9 cellular contexts compared by ENCODE assay signal in the genomic region with DNA sequence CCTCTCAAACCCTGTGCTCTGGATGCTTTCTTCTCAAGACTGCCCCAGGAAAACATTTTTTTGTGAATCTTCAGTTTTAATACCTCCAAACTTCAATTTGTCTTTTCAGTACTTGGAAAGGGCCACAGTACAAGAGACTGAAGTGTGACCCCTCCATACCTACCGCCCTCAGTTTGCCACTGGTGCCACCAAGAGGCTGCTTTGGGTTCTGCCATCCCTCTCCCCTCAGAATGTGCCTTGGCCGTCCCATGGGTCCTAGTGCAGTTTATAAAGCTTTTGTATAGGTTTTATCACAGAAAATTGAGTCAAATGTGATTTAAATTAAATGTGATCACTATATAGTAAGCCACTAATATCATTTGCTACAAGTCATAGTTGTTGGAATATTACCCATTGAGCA.
DNase-seq lines count a peak whose midpoint lies in the region; ATAC-seq, FAIRE-seq and TF ChIP-seq lines count a peak whose summit lies in the region.
"Had no signal": no experiment of that assay in that cellular context is flagged by ENCODE, and none has a peak within 500 bp of the region (broad histone marks: within the 10 kb centered on the region; RNA-seq: fewer than 3 reads in every experiment).

No MANE protein-coding gene starts in this region.

- no peaks in the 10 kb centered on the region for H3K9me3 Mint-ChIP-seq in activated CD8-positive, alpha-beta T cell treated with anti-CD3 and anti-CD28 coated beads, Interleukin-2, amount 10 ng/mL, durations not matched to agents 7 days and 5 days (ENCODE audit: insufficient read depth)
- H3K9me3 Mint-ChIP-seq in nephron: no peaks in the 10 kb centered on the region
- H3K9me3 Mint-ChIP-seq: dendritic cell treated with granulocyte-macrophage colony-stimulating factor and Interleukin-4, amounts not matched to agents 40 ng/mL and 50 ng/mL, for 4 days had no signal

- peak; percentile 85 for ATAC-seq in activated CD8-positive, alpha-beta T cell treated with anti-CD3 and anti-CD28 coated beads, Interleukin-2, amount 10 ng/mL, durations not matched to agents 7 days and 5 days
- ATAC-seq in GM21825 (IDR thresholded peaks at IDR 0.05; ENCODE audit: unreplicated experiment): no peak

- no peaks in the 10 kb centered on the region for H3K4me1 Mint-ChIP-seq in activated CD8-positive, alpha-beta T cell treated with anti-CD3 and anti-CD28 coated beads, Interleukin-2, amount 10 ng/mL, durations not matched to agents 7 days and 5 days (ENCODE audit: low read depth)
- peaks cover 28% of the 10 kb centered on the region for H3K4me1 Mint-ChIP-seq in nephron

- CTCF ChIA-PET in activated CD8-positive, alpha-beta T cell treated with anti-CD3 and anti-CD28 coated beads, Interleukin-2, amount 10 ng/mL, durations not matched to agents 7 days and 5 days (lab: Charles Lee): interaction anchor here (0.6 to 5.7 kb wide), 12 partner anchors 8 to 387 kb away, joined by 3 to 63 read pairs (median 4); a partner anchor contains a TSS

- POLR2A ChIA-PET in activated CD8-positive, alpha-beta T cell treated with anti-CD3 and anti-CD28 coated beads, Interleukin-2, amount 10 ng/mL, durations not matched to agents 7 days and 5 days (lab: Charles Lee): no interaction called here

- no peak overlapping the region for H3K4me3 ChIP-seq in MG63

- no peaks in the 10 kb centered on the region for H3K27me3 ChIP-seq in MG63

- peak; percentile 45 to 53 (median 50) for TF ChIP-seq CTCF in nephron (IDR thresholded peaks at IDR 0.05; ENCODE audit: unreplicated experiment in 3 of 3)

- no peak for FAIRE-seq in urothelium cell line (lab: Jason Lieb, UNC)

- no peak overlapping the region for H3K4me3 Mint-ChIP-seq in activated CD8-positive, alpha-beta T cell treated with anti-CD3 and anti-CD28 coated beads, Interleukin-2, amount 10 ng/mL, durations not matched to agents 7 days and 5 days
- H3K4me3 Mint-ChIP-seq in nephron: no peak overlapping the region
- H3K4me3 Mint-ChIP-seq: dendritic cell treated with granulocyte-macrophage colony-stimulating factor and Interleukin-4, amounts not matched to agents 40 ng/mL and 50 ng/mL, for 4 days had no signal

- H3K36me3 ChIP-seq in MG63: peaks cover 3% of the 10 kb centered on the region

- H3K36me3 Mint-ChIP-seq in activated CD8-positive, alpha-beta T cell treated with anti-CD3 and anti-CD28 coated beads, Interleukin-2, amount 10 ng/mL, durations not matched to agents 7 days and 5 days (ENCODE audit: low read depth): peaks cover 2% of the 10 kb centered on the region
- peaks cover 38% of the 10 kb centered on the region for H3K36me3 Mint-ChIP-seq in nephron (ENCODE audit: low read depth)

- DNase-seq in NCI-H1417 (lab: John Stamatoyannopoulos, UW) (peak in 2 of 3 experiments; percentile 2 to 42), NCI-H1417 treated with DMSO at 0.1 percent for 48 hours (lab: John Stamatoyannopoulos, UW) (no peak), MG63 (peak; percentile 24), fibroblast of gingiva (ENCODE audit: low read depth) (peak; percentile 43), urothelium cell line (ENCODE audit: low spot score) (peak; percentile 61)
- peak; percentile 52 for DNase-seq in activated CD8-positive, alpha-beta T cell treated with anti-CD3 and anti-CD28 coated beads, Interleukin-2, amount 10 ng/mL, durations not matched to agents 7 days and 5 days

- no peaks in the 10 kb centered on the region for H3K27me3 Mint-ChIP-seq in activated CD8-positive, alpha-beta T cell treated with anti-CD3 and anti-CD28 coated beads, Interleukin-2, amount 10 ng/mL, durations not matched to agents 7 days and 5 days (ENCODE audit: low read depth)
- H3K27me3 Mint-ChIP-seq in nephron (ENCODE audit: low read depth): no peaks in the 10 kb centered on the region
- H3K27me3 Mint-ChIP-seq: dendritic cell treated with granulocyte-macrophage colony-stimulating factor and Interleukin-4, amounts not matched to agents 40 ng/mL and 50 ng/mL, for 4 days had no signal

- no peak overlapping the region for H3K27ac Mint-ChIP-seq in activated CD8-positive, alpha-beta T cell treated with anti-CD3 and anti-CD28 coated beads, Interleukin-2, amount 10 ng/mL, durations not matched to agents 7 days and 5 days
- H3K27ac Mint-ChIP-seq in nephron: no peak overlapping the region
- H3K27ac Mint-ChIP-seq: dendritic cell treated with granulocyte-macrophage colony-stimulating factor and Interleukin-4, amounts not matched to agents 40 ng/mL and 50 ng/mL, for 4 days had no signal

- H3K9me3 ChIP-seq in MG63: no peaks in the 10 kb centered on the region
